Comparison of ENCODE assay signal across 25 cellular contexts in genomic region chr9:69476797-69477196, GRCh38.
A peak's percentile ranks its signal among the peaks of the same experiment; 100 is the strongest.
DNase-seq lines count a peak whose midpoint lies in the region; ATAC-seq and TF ChIP-seq lines count a peak whose summit lies in the region.
"Had no signal": no experiment of that assay in that cellular context is flagged by ENCODE, and none has a peak within 500 bp of the region (broad histone marks: within the 10 kb centered on the region; RNA-seq: fewer than 3 reads in every experiment).

No MANE protein-coding gene starts in this region.

- WGBS in mesendoderm (ENCODE audit: extremely low coverage, insufficient coverage, low lambda C conversion rate) = no CpG with 5 or more reads among the region's 7 CpGs

- H3K9me3 Mint-ChIP-seq in GM23338 (peaks cover 10% of the 10 kb centered on the region; the same call in 2 of the 3 replicates), T-cell (no peaks in the 10 kb centered on the region)
- H3K9me3 Mint-ChIP-seq: activated naive CD4-positive, alpha-beta T cell treated with anti-CD3 and anti-CD28 coated beads for 36 hours; central memory CD8-positive, alpha-beta T cell; naive B cell had no signal

- H3K79me2 ChIP-seq in GM23338 (replicated peaks; ENCODE audit: insufficient read depth) = no peaks in the 10 kb centered on the region
- H3K79me2 ChIP-seq in mesendoderm (ENCODE audit: control insufficient read depth, insufficient read depth, low read length) = no peaks in the 10 kb centered on the region
- H3K79me2 ChIP-seq: parathyroid adenoma had no signal

- H2BK120ac ChIP-seq in mesendoderm (ENCODE audit: low read depth, low read length) = no peak overlapping the region

- no peaks in the 10 kb centered on the region for H3K9me2 ChIP-seq in GM23338 (ENCODE audit: insufficient read depth)

- H3K27me3 ChIP-seq in GM23338 (ENCODE audit: insufficient read depth) (no peaks in the 10 kb centered on the region), mesendoderm (ENCODE audit: insufficient read depth, low read length, poor library complexity) (no peaks in the 10 kb centered on the region)
- H3K27me3 ChIP-seq: ascending aorta, right lobe of liver, suprapubic skin, uterus had no signal

- H4K5ac ChIP-seq in mesendoderm (ENCODE audit: low read length) = no peak overlapping the region

- CTCF ChIA-PET in T-cell (lab: Charles Lee) = no interaction called here

- H3K27me3 Mint-ChIP-seq in GM23338 (ENCODE audit: insufficient read depth, low read depth, poor library complexity) (peaks cover 10% of the 10 kb centered on the region), T-cell (peaks cover 0 to 8% of the 10 kb centered on the region in 2 donors)

- no peaks in the 10 kb centered on the region for H3K36me3 ChIP-seq in GM23338 (ENCODE audit: insufficient read depth)
- H3K36me3 ChIP-seq in mesendoderm (ENCODE audit: control insufficient read depth, insufficient read depth, low read length) = no peaks in the 10 kb centered on the region
- H3K36me3 ChIP-seq: ascending aorta, right lobe of liver, suprapubic skin, uterus, WERI-Rb-1 had no signal

- H3K23ac ChIP-seq in mesendoderm (ENCODE audit: low read length) = no peak overlapping the region

- H3K4ac ChIP-seq in mesendoderm (ENCODE audit: low read depth, low read length) = no peak overlapping the region

- ATAC-seq in GM23338 (peak; percentile 91), T-cell (replicated peaks in 1 of 4) (no peak), GM19351 (IDR thresholded peaks at IDR 0.05; ENCODE audit: unreplicated experiment) (no peak)
- ATAC-seq: right lobe of liver had no signal

- no peak overlapping the region for H3K9ac ChIP-seq in mesendoderm (ENCODE audit: low read length)
- H3K9ac ChIP-seq: parathyroid adenoma had no signal

- H3K36me3 Mint-ChIP-seq in GM23338 (ENCODE audit: low read depth) (peaks cover 10% of the 10 kb centered on the region), T-cell (no peaks in the 10 kb centered on the region)
- H3K36me3 Mint-ChIP-seq: naive B cell had no signal

- no peaks in the 10 kb centered on the region for H4K20me1 ChIP-seq in GM23338 (replicated peaks; ENCODE audit: insufficient read depth)

- peak overlapping the region; percentile 58 for H2AK5ac ChIP-seq in mesendoderm (ENCODE audit: low read length)

- H3K79me1 ChIP-seq in mesendoderm (ENCODE audit: low read length) = no peaks in the 10 kb centered on the region

- H3K27ac ChIP-seq in GM23338 (ENCODE audit: low read depth) (no peak overlapping the region), mesendoderm (ENCODE audit: low read depth, low read length) (no peak overlapping the region)
- H3K27ac ChIP-seq: ascending aorta, parathyroid adenoma, right lobe of liver, suprapubic skin, uterus, WERI-Rb-1 had no signal

- H2BK15ac ChIP-seq in mesendoderm (replicated peaks; ENCODE audit: low read depth) = no peak overlapping the region

- no peaks in the 10 kb centered on the region for H3K4me1 ChIP-seq in GM23338 (ENCODE audit: insufficient read depth)
- no peaks in the 10 kb centered on the region for H3K4me1 ChIP-seq in mesendoderm (ENCODE audit: control insufficient read depth, low read depth, low read length)
- H3K4me1 ChIP-seq: ascending aorta, parathyroid adenoma, suprapubic skin, uterus had no signal

- H3K4me1 Mint-ChIP-seq in GM23338 (peaks cover 17% of the 10 kb centered on the region), T-cell (peaks cover 30 to 32% (median 30%) of the 10 kb centered on the region in 3 donors)
- H3K4me1 Mint-ChIP-seq: naive B cell had no signal

- H2AFZ ChIP-seq in GM23338 = 0 out of 2 replicates have a peak overlapping the region, but pooled peaks have one; percentile 0
- H2AFZ ChIP-seq: parathyroid adenoma had no signal

- no peak overlapping the region for H3K27ac Mint-ChIP-seq in GM23338
- peak overlapping the region; percentile 78 to 79 for H3K27ac Mint-ChIP-seq in T-cell
- H3K27ac Mint-ChIP-seq: activated naive CD4-positive, alpha-beta T cell treated with anti-CD3 and anti-CD28 coated beads for 36 hours; naive B cell had no signal

- DNase-seq in NCI-H526 (lab: John Stamatoyannopoulos, UW) (peak; percentile 0 to 43), NCI-H526 treated with DMSO at 0.1 percent for 48 hours (lab: John Stamatoyannopoulos, UW) (no peak), GM23338 (ENCODE audit: low spot score) (peak; percentile 82), T-cell (no peak), mesendoderm (peak; percentile 22), NOMO-1 (lab: John Stamatoyannopoulos, UW; ENCODE audit: unreplicated experiment in 2 of 2) (no peak)
- no peak for DNase-seq in stimulated activated CD4-positive, alpha-beta T cell treated with anti-CD3 and anti-CD28 coated beads, Interleukin-4, amount 100 ng/mL, for 1 hour
- DNase-seq: activated CD4-positive, alpha-beta T cell treated with anti-CD3 and anti-CD28 coated beads, Interleukin-2, amount 50 U/mL, for 48 hours; activated naive CD4-positive, alpha-beta T cell treated with anti-CD3 and anti-CD28 coated beads for 36 hours; erythroblast; hippocampal formation; IMR-90; kidney glomerular epithelial cell; naive B cell; NCI-H1694 treated with DMSO at 0.1 percent for 48 hours; right lobe of liver; Right ventricle myocardium superior; stimulated activated CD4-positive, alpha-beta T cell treated with anti-CD3 and anti-CD28 coated beads, Interleukin-15, amount 100 ng/mL, for 24 hours; uterus; WERI-Rb-1 had no signal

- no peak overlapping the region for H3K4me3 ChIP-seq in GM23338
- H3K4me3 ChIP-seq in mesendoderm (ENCODE audit: low read length) = no peak overlapping the region
- H3K4me3 ChIP-seq: ascending aorta, right lobe of liver, suprapubic skin, uterus had no signal

- no peak overlapping the region for H3K4me3 Mint-ChIP-seq in GM23338
- H3K4me3 Mint-ChIP-seq in T-cell = peak overlapping the region in 2 of 3 donors; percentile 56 to 73
- H3K4me3 Mint-ChIP-seq: activated naive CD4-positive, alpha-beta T cell treated with anti-CD3 and anti-CD28 coated beads for 36 hours; central memory CD8-positive, alpha-beta T cell; naive B cell had no signal

- H2BK5ac ChIP-seq in mesendoderm (ENCODE audit: low read length) = no peak overlapping the region

- TF ChIP-seq CTCF in GM23338 (conservative IDR thresholded peaks at IDR 0.05; ENCODE audit: low read depth in 2 of 2) = no peak

- H3K4me2 ChIP-seq in GM23338 (no peak overlapping the region), mesendoderm (ENCODE audit: low read length) (no peak overlapping the region)

- H3K56ac ChIP-seq in mesendoderm (ENCODE audit: low read length) = no peak overlapping the region

- H3K18ac ChIP-seq in mesendoderm (ENCODE audit: low read length) = no peak overlapping the region

- no peak overlapping the region for H4K8ac ChIP-seq in mesendoderm (ENCODE audit: low read depth, low read length)

- POLR2A ChIA-PET in T-cell (lab: Charles Lee) = no interaction called here

- no peaks in the 10 kb centered on the region for H3F3A ChIP-seq in GM23338 (replicated peaks; ENCODE audit: low read depth)

TF ChIP-seq in GM23338, 12 proteins besides CTCF, POLR2A, EP300 and RAD21 (continues in another document):
- no peak for TF ChIP-seq ZNF114 (CRISPR knock-in tag; IDR thresholded peaks at IDR 0.05)
- TF ChIP-seq EZH2 (IDR thresholded peaks at IDR 0.05; ENCODE audit: low read depth, unreplicated experiment) = no peak
- TF ChIP-seq ETS1 (IDR thresholded peaks at IDR 0.05) = no peak
- no peak for TF ChIP-seq EZH2phosphoT487 (IDR thresholded peaks at IDR 0.05; ENCODE audit: unreplicated experiment)
- TF ChIP-seq POLR2AphosphoS5 (IDR thresholded peaks at IDR 0.05; ENCODE audit: low read depth) = no peak

Comparison
In these comparisons a context has a peak if more than half of its experiments do, and no peak if none do; other contexts are left out.
1. DNase-seq: peak in NCI-H526 (2 of 2), GM23338 (single experiment) and mesendoderm (single experiment); none in NCI-H526 treated with DMSO at 0.1 percent for 48 hours (single experiment), T-cell (0 of 34), NOMO-1 (0 of 2) and stimulated activated CD4-positive, alpha-beta T cell treated with anti-CD3 and anti-CD28 coated beads, Interleukin-4, amount 100 ng/mL, for 1 hour (single experiment).